8 cellular contexts compared by ENCODE assay signal in the genomic region with DNA sequence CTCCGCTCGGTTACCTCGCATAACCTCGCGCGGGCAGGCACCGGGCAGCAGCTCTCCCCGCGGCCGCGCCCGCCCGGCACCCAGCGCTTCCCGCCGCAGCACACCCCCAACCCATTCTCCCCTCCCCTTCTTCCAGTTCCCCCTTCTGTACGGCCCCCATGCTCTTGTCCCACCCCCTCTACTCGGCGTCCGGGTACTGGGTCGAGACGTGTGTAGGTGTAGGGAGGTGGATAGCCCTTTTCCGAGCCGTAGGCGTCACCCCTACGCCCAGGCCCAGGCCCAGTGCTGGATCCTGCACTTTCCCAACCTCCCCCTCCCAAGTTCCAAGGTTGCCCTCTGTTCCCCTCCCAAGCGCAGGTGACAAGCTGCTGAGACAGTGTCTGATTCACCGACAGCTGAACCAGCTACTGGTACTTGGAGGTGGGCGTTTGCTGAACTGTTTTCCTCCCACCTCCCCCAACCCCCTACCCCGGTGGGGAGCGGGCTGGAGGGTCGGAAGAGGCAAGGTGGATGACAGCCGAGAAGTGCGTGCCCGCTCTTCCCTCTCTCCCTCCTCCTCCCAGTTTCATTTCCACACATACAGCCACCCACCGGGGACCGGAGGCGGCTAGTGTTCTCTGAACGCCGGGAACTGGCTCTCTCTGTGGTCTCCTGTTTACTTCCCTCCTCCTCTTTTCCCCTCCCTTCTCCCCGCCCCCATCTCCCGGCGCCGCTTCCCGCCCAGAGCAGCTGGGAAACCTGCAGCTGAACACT. TPM values are rescaled to one million over a fixed set of nuclear protein-coding genes. Genes with fewer than 3 reads are reported as not detected.
DNase-seq lines count a peak whose midpoint lies in the region; ATAC-seq and TF ChIP-seq lines count a peak whose summit lies in the region.

No MANE protein-coding gene starts in this region.

- TF ChIP-seq CTCF in epithelial cell of proximal tubule (conservative IDR thresholded peaks at IDR 0.05; ENCODE audit: low read depth, low read length), result no peak

- H3K4me3 ChIP-seq in epithelial cell of proximal tubule (ENCODE audit: low read depth, low read length), result peak overlapping the region; percentile 58

- no peaks in the 10 kb centered on the region for H3K9me3 Mint-ChIP-seq in activated CD8-positive, alpha-beta memory T cell treated with anti-CD3 and anti-CD28 coated beads, Interleukin-2, amount 10 ng/mL, durations not matched to agents 7 days and 5 days (ENCODE audit: low read depth)
- H3K9me3 Mint-ChIP-seq in stimulated activated effector memory CD8-positive, alpha-beta T cell treated with anti-CD3 and anti-CD28 coated beads, Interleukin-12 subunit alpha, Interleukin-12 subunit beta, amount 100 ng/mL, for 72 hours, result no peaks in the 10 kb centered on the region

- no peaks in the 10 kb centered on the region for H3K36me3 Mint-ChIP-seq in activated CD8-positive, alpha-beta memory T cell treated with anti-CD3 and anti-CD28 coated beads, Interleukin-2, amount 10 ng/mL, durations not matched to agents 7 days and 5 days
- H3K36me3 Mint-ChIP-seq in stimulated activated effector memory CD8-positive, alpha-beta T cell treated with anti-CD3 and anti-CD28 coated beads, Interleukin-12 subunit alpha, Interleukin-12 subunit beta, amount 100 ng/mL, for 72 hours, result peaks cover 29% of the 10 kb centered on the region

- ATAC-seq in GM18868 (IDR thresholded peaks at IDR 0.05; ENCODE audit: unreplicated experiment), result peak; percentile 2
- peak; percentile 19 for ATAC-seq in HG03342 (IDR thresholded peaks at IDR 0.05; ENCODE audit: unreplicated experiment)
- ATAC-seq in activated CD8-positive, alpha-beta memory T cell treated with anti-CD3 and anti-CD28 coated beads, Interleukin-2, amount 10 ng/mL, durations not matched to agents 7 days and 5 days, result peak; percentile 38
- peak; percentile 41 for ATAC-seq in stimulated activated effector memory CD8-positive, alpha-beta T cell treated with anti-CD3 and anti-CD28 coated beads, Interleukin-12 subunit alpha, Interleukin-12 subunit beta, amount 100 ng/mL, for 72 hours

- H3K27me3 Mint-ChIP-seq in activated CD8-positive, alpha-beta memory T cell treated with anti-CD3 and anti-CD28 coated beads, Interleukin-2, amount 10 ng/mL, durations not matched to agents 7 days and 5 days, result peaks cover 4% of the 10 kb centered on the region

- DNase-seq in Ammon's horn (ENCODE audit: low spot score) (peak; percentile 95), NCI-H526 (lab: John Stamatoyannopoulos, UW) (peak; percentile 77 to 88), epithelial cell of proximal tubule (ENCODE audit: low read depth) (no peak), middle frontal gyrus (ENCODE audit: extremely low spot score, low spot score) (peak; percentile 78)
- DNase-seq in activated CD8-positive, alpha-beta memory T cell treated with anti-CD3 and anti-CD28 coated beads, Interleukin-2, amount 10 ng/mL, durations not matched to agents 7 days and 5 days, result peak; percentile 64
- peak in 1 of 2 donors; percentile 62 for DNase-seq in stimulated activated effector memory CD8-positive, alpha-beta T cell treated with anti-CD3 and anti-CD28 coated beads, Interleukin-12 subunit alpha, Interleukin-12 subunit beta, amount 100 ng/mL, for 72 hours (ENCODE audit: low spot score in 2 of 2)

- H3K4me3 Mint-ChIP-seq in activated CD8-positive, alpha-beta memory T cell treated with anti-CD3 and anti-CD28 coated beads, Interleukin-2, amount 10 ng/mL, durations not matched to agents 7 days and 5 days, result peak overlapping the region; percentile 83
- H3K4me3 Mint-ChIP-seq in stimulated activated effector memory CD8-positive, alpha-beta T cell treated with anti-CD3 and anti-CD28 coated beads, Interleukin-12 subunit alpha, Interleukin-12 subunit beta, amount 100 ng/mL, for 72 hours, result peak overlapping the region; percentile 92

- H3K4me1 Mint-ChIP-seq in activated CD8-positive, alpha-beta memory T cell treated with anti-CD3 and anti-CD28 coated beads, Interleukin-2, amount 10 ng/mL, durations not matched to agents 7 days and 5 days, result peaks cover 38% of the 10 kb centered on the region
- H3K4me1 Mint-ChIP-seq in stimulated activated effector memory CD8-positive, alpha-beta T cell treated with anti-CD3 and anti-CD28 coated beads, Interleukin-12 subunit alpha, Interleukin-12 subunit beta, amount 100 ng/mL, for 72 hours, result peaks cover 50% of the 10 kb centered on the region

- peak overlapping the region; percentile 98 for H3K27ac Mint-ChIP-seq in activated CD8-positive, alpha-beta memory T cell treated with anti-CD3 and anti-CD28 coated beads, Interleukin-2, amount 10 ng/mL, durations not matched to agents 7 days and 5 days
- peak overlapping the region; percentile 99 for H3K27ac Mint-ChIP-seq in stimulated activated effector memory CD8-positive, alpha-beta T cell treated with anti-CD3 and anti-CD28 coated beads, Interleukin-12 subunit alpha, Interleukin-12 subunit beta, amount 100 ng/mL, for 72 hours

- CTCF ChIA-PET in activated CD8-positive, alpha-beta memory T cell treated with anti-CD3 and anti-CD28 coated beads, Interleukin-2, amount 10 ng/mL, durations not matched to agents 7 days and 5 days (lab: Charles Lee), result interaction anchor here (2.0 to 2.4 kb wide), 2 partner anchors 9 to 182 kb away, joined by 6 to 17 read pairs; no protein-coding TSS in a partner anchor

RNA-seq across cellular contexts. Expression of gene KLF9, which starts 6.0 kb away (rescaled TPM):
- 10 to 100 TPM; 12.0 to 12.2 TPM for total RNA-seq in activated CD8-positive, alpha-beta memory T cell treated with anti-CD3 and anti-CD28 coated beads, Interleukin-2, amount 10 ng/mL, durations not matched to agents 7 days and 5 days
- 3.8 and 6.3 TPM in 2 replicates for total RNA-seq in epithelial cell of proximal tubule
